28 cellular contexts compared by ENCODE assay signal in genomic region chr4:74897390-74897789, GRCh38. TPM values are rescaled to one million over a fixed set of nuclear protein-coding genes. Genes with fewer than 3 reads are reported as not detected.
"Had no signal": no experiment of that assay in that cellular context is flagged by ENCODE, and none has a peak within 500 bp of the region (broad histone marks: within the 10 kb centered on the region; RNA-seq: fewer than 3 reads in every experiment).

No MANE protein-coding gene starts in this region.

- H3K36me3 Mint-ChIP-seq: mesothelial cell of epicardium; naive thymus-derived CD4-positive, alpha-beta T cell; T-cell; type B pancreatic cell had no signal

- H3K79me2 ChIP-seq: hepatocyte had no signal

- H3K27me3 Mint-ChIP-seq: activated CD8-positive, alpha-beta T cell treated with anti-CD3 and anti-CD28 coated beads for 36 hours; activated T-helper 17 cell treated with anti-CD3 and anti-CD28 coated beads, Interleukin-2, amount 50 U/mL, for 72 hours had no signal

- H3K4me3 ChIP-seq: esophagus squamous epithelium, gastrocnemius medialis, hepatocyte, ovary, vagina had no signal

- H3K4me3 Mint-ChIP-seq: activated B cell treated with CpG ODN at 0.5 μM for 24 hours; activated CD8-positive, alpha-beta T cell treated with anti-CD3 and anti-CD28 coated beads for 36 hours; activated T-cell treated with anti-CD3 and anti-CD28 coated beads, Interleukin-2, amount 50 U/mL, for 4 hours; activated T-helper 17 cell treated with anti-CD3 and anti-CD28 coated beads, Interleukin-2, amount 50 U/mL, for 72 hours; endodermal cell; mesothelial cell of epicardium; naive thymus-derived CD4-positive, alpha-beta T cell; T-cell; T-helper 2 cell treated with Interferon-gamma antibody and Interleukin-4, amounts not matched to agents 5 μg/mL and 100 μg/mL, for 36 hours; type B pancreatic cell had no signal

- H3K4me1 ChIP-seq: gastrocnemius medialis, vagina had no signal

- H2AFZ ChIP-seq: hepatocyte had no signal

- H3K4me1 Mint-ChIP-seq: activated T-helper 17 cell treated with anti-CD3 and anti-CD28 coated beads, Interleukin-2, amount 50 U/mL, for 72 hours; naive thymus-derived CD4-positive, alpha-beta T cell; T-cell had no signal

- H3K9me3 ChIP-seq: esophagus squamous epithelium, gastrocnemius medialis, ovary, vagina had no signal

- DNase-seq: activated B cell treated with CpG ODN at 0.5 μM for 24 hours; activated CD4-positive, alpha-beta T cell treated with anti-CD3 and anti-CD28 coated beads, Interleukin-2, amount 50 U/mL, for 1 hour; activated CD8-positive, alpha-beta T cell treated with anti-CD3 and anti-CD28 coated beads for 36 hours; activated gamma-delta T cell treated with Interleukin-2 at 50 U/mL for 16 hours; activated naive CD4-positive, alpha-beta T cell treated with anti-CD3 and anti-CD28 coated beads, Interleukin-2, amount 50 U/mL, for 16 hours; activated T-cell treated with anti-CD3 and anti-CD28 coated beads, Interleukin-2, amount 50 U/mL, for 4 hours; amniotic stem cell; brain microvascular endothelial cell; central memory CD4-positive, alpha-beta T cell; endodermal cell; esophagus squamous epithelium; gastrocnemius medialis; left cardiac atrium; left ventricle myocardium superior; naive thymus-derived CD4-positive, alpha-beta T cell; ovary; right cardiac atrium; stimulated activated CD4-positive, alpha-beta T cell treated with anti-CD3 and anti-CD28 coated beads, Interleukin-15, amount 100 ng/mL, for 24 hours; stimulated activated CD4-positive, alpha-beta T cell treated with anti-CD3 and anti-CD28 coated beads, Interleukin-2, amount 100 ng/mL, for 24 hours; stimulated activated naive CD4-positive, alpha-beta T cell treated with Interleukin-2 at 50 U/mL for 16 hours; T-cell had no signal

- H3K27me3 ChIP-seq: brain microvascular endothelial cell, esophagus squamous epithelium, gastrocnemius medialis, hepatocyte, ovary, vagina had no signal

- H3K9me3 Mint-ChIP-seq: activated B cell treated with CpG ODN at 0.5 μM for 24 hours; activated CD8-positive, alpha-beta T cell treated with anti-CD3 and anti-CD28 coated beads for 36 hours; activated T-cell treated with anti-CD3 and anti-CD28 coated beads, Interleukin-2, amount 50 U/mL, for 4 hours; activated T-helper 17 cell treated with anti-CD3 and anti-CD28 coated beads, Interleukin-2, amount 50 U/mL, for 72 hours; endodermal cell; mesothelial cell of epicardium; naive thymus-derived CD4-positive, alpha-beta T cell; T-helper 2 cell treated with Interferon-gamma antibody and Interleukin-4, amounts not matched to agents 5 μg/mL and 100 μg/mL, for 36 hours; type B pancreatic cell had no signal

- H3K36me3 ChIP-seq: brain microvascular endothelial cell, esophagus squamous epithelium, gastrocnemius medialis, ovary, vagina had no signal

- H3K27ac Mint-ChIP-seq: activated B cell treated with CpG ODN at 0.5 μM for 24 hours; activated CD8-positive, alpha-beta T cell treated with anti-CD3 and anti-CD28 coated beads for 36 hours; activated T-helper 17 cell treated with anti-CD3 and anti-CD28 coated beads, Interleukin-2, amount 50 U/mL, for 72 hours; endodermal cell; mesothelial cell of epicardium; naive thymus-derived CD4-positive, alpha-beta T cell; T-cell; T-helper 2 cell treated with Interferon-gamma antibody and Interleukin-4, amounts not matched to agents 5 μg/mL and 100 μg/mL, for 36 hours; type B pancreatic cell had no signal

- H3K27ac ChIP-seq: brain microvascular endothelial cell, esophagus squamous epithelium, gastrocnemius medialis, hepatocyte, ovary, vagina had no signal

- H3K4me2 ChIP-seq: hepatocyte had no signal

RNA-seq across cellular contexts. Expression of gene PARM1, which starts 35.5 kb away (rescaled TPM):
- total RNA-seq: lung microvascular endothelial cell had no signal
